34 cellular contexts compared by ENCODE assay signal in genomic region chr1:223030871-223031270, GRCh38.
DNase-seq lines count a peak whose midpoint lies in the region; ATAC-seq and TF ChIP-seq lines count a peak whose summit lies in the region.
"Had no signal": no experiment of that assay in that cellular context is flagged by ENCODE, and none has a peak within 500 bp of the region (broad histone marks: within the 10 kb centered on the region; RNA-seq: fewer than 3 reads in every experiment).

No MANE protein-coding gene starts in this region.

- H3K4me3 Mint-ChIP-seq in natural killer cell treated with Interleukin-12 subunit alpha and Interleukin-12 subunit beta and Interleukin-15 and Interleukin-18, amount 100 ng/mL, for 72 hours = no peak overlapping the region
- H3K4me3 Mint-ChIP-seq: activated CD8-positive, alpha-beta T cell treated with anti-CD3 and anti-CD28 coated beads, Interleukin-2, amount 10 ng/mL, durations not matched to agents 7 days and 5 days; activated naive CD4-positive, alpha-beta T cell treated with anti-CD3 and anti-CD28 coated beads, Interleukin-2, amount 10 ng/mL, durations not matched to agents 7 days and 5 days; activated T-helper 17 cell treated with anti-CD3 and anti-CD28 coated beads, Interleukin-2, amount 50 U/mL, for 72 hours; B cell; CD8-positive, alpha-beta memory T cell; immature natural killer cell had no signal

- peak overlapping the region; percentile 69 for H3K9ac ChIP-seq in iPS-18a (ENCODE audit: low read length)
- no peak overlapping the region for H3K9ac ChIP-seq in smooth muscle cell (ENCODE audit: low read depth)

- H4K20me1 ChIP-seq in smooth muscle cell (ENCODE audit: low read depth) = no peaks in the 10 kb centered on the region

- H3K4me1 ChIP-seq in heart right ventricle (peaks cover 0 to 32% (median 13%) of the 10 kb centered on the region in 9 donors), iPS-18a (ENCODE audit: control insufficient read depth, low read depth, low read length) (peaks cover 28% of the 10 kb centered on the region), smooth muscle cell (ENCODE audit: low read depth) (peaks cover 17% of the 10 kb centered on the region)
- H3K4me1 ChIP-seq: adrenal gland, body of pancreas, right lobe of liver, stomach had no signal

- intact Hi-C loops in heart right ventricle (cut with DNase I) = loop anchor here in 2 of 10 donors (5.0 kb wide), 2 partner anchors 36 to 46 kb away; no protein-coding TSS in a partner anchor
- intact Hi-C loops in left cardiac atrium (cut with DNase I) = no loop called here

- H3K4me1 Mint-ChIP-seq in natural killer cell treated with Interleukin-12 subunit alpha and Interleukin-12 subunit beta and Interleukin-15 and Interleukin-18, amount 100 ng/mL, for 72 hours (ENCODE audit: low read depth in 2 of 2) = peaks cover 0 to 4% of the 10 kb centered on the region in 2 donors
- H3K4me1 Mint-ChIP-seq: activated T-helper 17 cell treated with anti-CD3 and anti-CD28 coated beads, Interleukin-2, amount 50 U/mL, for 72 hours; B cell; CD8-positive, alpha-beta memory T cell had no signal

- H3K9me3 ChIP-seq in heart right ventricle (no peaks in the 10 kb centered on the region), iPS-18a (ENCODE audit: control insufficient read depth, low read depth, low read length) (no peaks in the 10 kb centered on the region), smooth muscle cell (replicated peaks; ENCODE audit: low read depth) (no peaks in the 10 kb centered on the region)
- H3K9me3 ChIP-seq: adrenal gland, body of pancreas, esophagus squamous epithelium, neutrophil, right lobe of liver, stomach, tibial artery had no signal

- H3K36me3 ChIP-seq in heart right ventricle (no peaks in the 10 kb centered on the region), iPS-18a (ENCODE audit: control insufficient read depth, low read depth, low read length) (peaks cover 2% of the 10 kb centered on the region), smooth muscle cell (ENCODE audit: low read depth) (no peaks in the 10 kb centered on the region)
- H3K36me3 ChIP-seq: adrenal gland, esophagus squamous epithelium, neutrophil, right lobe of liver, stomach, tibial artery had no signal

- DNase-seq in heart right ventricle (no peak), left cardiac atrium (no peak), NCI-H526 (lab: John Stamatoyannopoulos, UW) (peak; percentile 30 to 43), smooth muscle cell (lab: John Stamatoyannopoulos, UW; ENCODE audit: unreplicated experiment) (no peak), SKM-1 (lab: John Stamatoyannopoulos, UW; ENCODE audit: unreplicated experiment) (no peak), GOT3 (lab: John Stamatoyannopoulos, UW) (no peak)
- DNase-seq in natural killer cell treated with Interleukin-12 subunit alpha and Interleukin-12 subunit beta and Interleukin-15 and Interleukin-18, amount 100 ng/mL, for 72 hours (ENCODE audit: low spot score) = no peak
- DNase-seq: activated CD4-positive, alpha-beta T cell treated with anti-CD3 and anti-CD28 coated beads for 4 hours; activated CD8-positive, alpha-beta T cell treated with anti-CD3 and anti-CD28 coated beads, Interleukin-2, amount 10 ng/mL, durations not matched to agents 7 days and 5 days; activated naive CD4-positive, alpha-beta T cell treated with anti-CD3 and anti-CD28 coated beads, Interleukin-2, amount 10 ng/mL, durations not matched to agents 7 days and 5 days; adrenal gland; body of pancreas; CD8-positive, alpha-beta memory T cell; dorsolateral prefrontal cortex; esophagus squamous epithelium; foreskin keratinocyte; immature natural killer cell; mesenchymal stem cell; NCI-H1048; NCI-H2171; NCI-H510A treated with DMSO at 0.1 percent for 48 hours; NK-92 treated with Interleukin-12 subunit alpha and Interleukin-12 subunit beta, amount 100 ng/mL, for 24 hours; right lobe of liver; SIG-M5; stimulated activated CD4-positive, alpha-beta T cell treated with anti-CD3 and anti-CD28 coated beads, Interleukin-12 subunit alpha, Interleukin-12 subunit beta, amount 100 ng/mL, for 4 hours; stimulated activated CD4-positive, alpha-beta T cell treated with anti-CD3 and anti-CD28 coated beads, Interleukin-2, amount 100 ng/mL, for 48 hours; stomach; SW 1271; T-helper 9 cell had no signal

- no peaks in the 10 kb centered on the region for H3K9me3 Mint-ChIP-seq in natural killer cell treated with Interleukin-12 subunit alpha and Interleukin-12 subunit beta and Interleukin-15 and Interleukin-18, amount 100 ng/mL, for 72 hours
- H3K9me3 Mint-ChIP-seq: activated naive CD4-positive, alpha-beta T cell treated with anti-CD3 and anti-CD28 coated beads, Interleukin-2, amount 10 ng/mL, durations not matched to agents 7 days and 5 days; activated T-helper 17 cell treated with anti-CD3 and anti-CD28 coated beads, Interleukin-2, amount 50 U/mL, for 72 hours; CD8-positive, alpha-beta memory T cell; immature natural killer cell had no signal

- peaks cover 9% of the 10 kb centered on the region for H3F3A ChIP-seq in smooth muscle cell (ENCODE audit: low read depth)

- no peaks in the 10 kb centered on the region for H3K36me3 Mint-ChIP-seq in natural killer cell treated with Interleukin-12 subunit alpha and Interleukin-12 subunit beta and Interleukin-15 and Interleukin-18, amount 100 ng/mL, for 72 hours
- H3K36me3 Mint-ChIP-seq: activated naive CD4-positive, alpha-beta T cell treated with anti-CD3 and anti-CD28 coated beads, Interleukin-2, amount 10 ng/mL, durations not matched to agents 7 days and 5 days; CD8-positive, alpha-beta memory T cell; immature natural killer cell had no signal

- H3K4me3 ChIP-seq in heart right ventricle (no peak overlapping the region), iPS-18a (ENCODE audit: low read length) (peak overlapping the region; percentile 49), smooth muscle cell (no peak overlapping the region)
- H3K4me3 ChIP-seq: adrenal gland, body of pancreas, dorsolateral prefrontal cortex, esophagus squamous epithelium, right lobe of liver, stomach, tibial artery had no signal

- H3K27ac ChIP-seq in heart right ventricle (peak overlapping the region in 6 of 10 donors; percentile 13 to 74 (median 56)), iPS-18a (ENCODE audit: low read length) (peak overlapping the region; percentile 93), smooth muscle cell (ENCODE audit: low read depth) (peak overlapping the region; percentile 24)
- H3K27ac ChIP-seq: adrenal gland, body of pancreas, dorsolateral prefrontal cortex, foreskin keratinocyte, neutrophil, right lobe of liver had no signal

- no peak for ATAC-seq in heart right ventricle
- ATAC-seq in left cardiac atrium = no peak
- no peak for ATAC-seq in natural killer cell treated with Interleukin-12 subunit alpha and Interleukin-12 subunit beta and Interleukin-15 and Interleukin-18, amount 100 ng/mL, for 72 hours
- ATAC-seq: activated CD8-positive, alpha-beta T cell treated with anti-CD3 and anti-CD28 coated beads, Interleukin-2, amount 10 ng/mL, durations not matched to agents 7 days and 5 days; activated T-helper 17 cell treated with anti-CD3 and anti-CD28 coated beads, Interleukin-2, amount 50 U/mL, for 72 hours; body of pancreas; right lobe of liver had no signal

- peaks cover 2 to 12% of the 10 kb centered on the region in 2 donors for H3K27me3 Mint-ChIP-seq in natural killer cell treated with Interleukin-12 subunit alpha and Interleukin-12 subunit beta and Interleukin-15 and Interleukin-18, amount 100 ng/mL, for 72 hours
- H3K27me3 Mint-ChIP-seq: activated naive CD4-positive, alpha-beta T cell treated with anti-CD3 and anti-CD28 coated beads, Interleukin-2, amount 10 ng/mL, durations not matched to agents 7 days and 5 days; B cell had no signal

- no peak overlapping the region for H3K27ac Mint-ChIP-seq in natural killer cell treated with Interleukin-12 subunit alpha and Interleukin-12 subunit beta and Interleukin-15 and Interleukin-18, amount 100 ng/mL, for 72 hours
- H3K27ac Mint-ChIP-seq: activated CD8-positive, alpha-beta T cell treated with anti-CD3 and anti-CD28 coated beads, Interleukin-2, amount 10 ng/mL, durations not matched to agents 7 days and 5 days; activated naive CD4-positive, alpha-beta T cell treated with anti-CD3 and anti-CD28 coated beads, Interleukin-2, amount 10 ng/mL, durations not matched to agents 7 days and 5 days; activated T-helper 17 cell treated with anti-CD3 and anti-CD28 coated beads, Interleukin-2, amount 50 U/mL, for 72 hours; B cell; immature natural killer cell had no signal

- H2AFZ ChIP-seq in smooth muscle cell (ENCODE audit: low read depth) = peak overlapping the region; percentile 35

- peaks cover 12% of the 10 kb centered on the region for H3K79me2 ChIP-seq in smooth muscle cell (ENCODE audit: low read depth)

- WGBS in heart right ventricle, 2 donors = 80 to 82% methylated on average over 7 of the region's 7 CpGs
- 16% methylated on average over 7 of the region's 7 CpGs for WGBS in smooth muscle cell (ENCODE audit: low lambda C conversion rate)

- no peak for TF ChIP-seq CTCF in heart right ventricle (IDR thresholded peaks at IDR 0.05)
- TF ChIP-seq CTCF in smooth muscle cell (IDR thresholded peaks at IDR 0.05; ENCODE audit: borderline replicate concordance, insufficient read depth, poor library complexity, severe bottlenecking) = no peak

- H3K27me3 ChIP-seq in heart right ventricle (no peaks in the 10 kb centered on the region), iPS-18a (ENCODE audit: control insufficient read depth, insufficient read depth, low read length) (no peaks in the 10 kb centered on the region), smooth muscle cell (ENCODE audit: low read depth) (no peaks in the 10 kb centered on the region)
- H3K27me3 ChIP-seq: adrenal gland, body of pancreas, esophagus squamous epithelium, foreskin keratinocyte, neutrophil, right lobe of liver, stomach, tibial artery had no signal

- H3K4me2 ChIP-seq in smooth muscle cell = peak overlapping the region; percentile 49

Comparison
In these comparisons a context has a peak if more than half of its experiments do, and no peak if none do; other contexts are left out.
1. DNase-seq: peak in NCI-H526 (2 of 2); none in heart right ventricle (0 of 2), left cardiac atrium (single experiment), smooth muscle cell (single experiment), SKM-1 (single experiment), natural killer cell treated with Interleukin-12 subunit alpha and Interleukin-12 subunit beta and Interleukin-15 and Interleukin-18, amount 100 ng/mL, for 72 hours (single experiment) and GOT3 (single experiment).
2. H3K27ac ChIP-seq: peak in every context shown above with its lines; median percentile 93 in iPS-18a; 56 in heart right ventricle; 24 in smooth muscle cell.